In genomic region chr13:94641432-94641941, GRCh38 we compare ENCODE assay signal across 11 cellular contexts. TPM values are rescaled to one million over a fixed set of nuclear protein-coding genes. Genes with fewer than 3 reads are reported as not detected.
A peak's percentile ranks its signal among the peaks of the same experiment; 100 is the strongest.
DNase-seq lines count a peak whose midpoint lies in the region; ATAC-seq and TF ChIP-seq lines count a peak whose summit lies in the region.
"Had no signal": no experiment of that assay in that cellular context is flagged by ENCODE, and none has a peak within 500 bp of the region (broad histone marks: within the 10 kb centered on the region; RNA-seq: fewer than 3 reads in every experiment).

No MANE protein-coding gene starts in this region.

- H2AFZ ChIP-seq in neuronal stem cell (ENCODE audit: low read length), result peak overlapping the region; percentile 81

- no peak overlapping the region for H2AK5ac ChIP-seq in neuronal stem cell (ENCODE audit: low read depth, low read length)

- no CpG with 5 or more reads among the region's 3 CpGs for WGBS in neuronal stem cell (ENCODE audit: extremely low coverage in 2 of 2, insufficient read length in 2 of 2, insufficient replicate concordance in 1 of 2), 2 donors

- no peaks in the 10 kb centered on the region for H3K36me3 ChIP-seq in neuronal stem cell (replicated peaks in 1 of 2; ENCODE audit: control insufficient read depth in 2 of 2, insufficient read depth in 2 of 2, low read length in 2 of 2)

- H3K9ac ChIP-seq in neuronal stem cell (ENCODE audit: low read depth, low read length, poor library complexity), result no peak overlapping the region

- H3K9me3 ChIP-seq in neuronal stem cell (replicated peaks in 1 of 2; ENCODE audit: control insufficient read depth in 2 of 2, insufficient read depth in 1 of 2, low read depth in 1 of 2, low read length in 2 of 2), result peaks cover 0 to 2% of the 10 kb centered on the region in 2 donors

- H3K4me3 ChIP-seq in cardiac fibroblast (replicated peaks in 1 of 2; ENCODE audit: low read depth in 2 of 2, low read length in 2 of 2) (no peak overlapping the region), neuronal stem cell (ENCODE audit: low read length in 2 of 2) (peak overlapping the region in 1 of 2 donors; percentile 16)

- no peak overlapping the region for H4K8ac ChIP-seq in neuronal stem cell (ENCODE audit: low read depth, low read length)

- H2BK5ac ChIP-seq in neuronal stem cell (ENCODE audit: low read length), result no peak overlapping the region

- ATAC-seq in GM18858 (IDR thresholded peaks at IDR 0.05; ENCODE audit: unreplicated experiment), result no peak
- ATAC-seq: activated CD8-positive, alpha-beta T cell treated with anti-CD3 and anti-CD28 coated beads for 36 hours had no signal

- H3K4me2 ChIP-seq in neuronal stem cell (ENCODE audit: insufficient read depth, low read length, poor library complexity, severe bottlenecking), result no peak overlapping the region

- no peak overlapping the region for H2BK12ac ChIP-seq in neuronal stem cell (ENCODE audit: low read length)

- peak; percentile 55 for DNase-seq in EL
- DNase-seq in NCI-H2029 treated with DMSO at 0.1 percent for 48 hours (lab: John Stamatoyannopoulos, UW), result peak; percentile 77
- DNase-seq in cardiac fibroblast (ENCODE audit: low read depth in 2 of 2), result peak; percentile 88 to 91
- no peak for DNase-seq in neuronal stem cell (ENCODE audit: low spot score)
- no peak for DNase-seq in activated effector memory CD4-positive, alpha-beta T cell treated with Interleukin-2 at 50 U/mL for 16 hours
- no peak for DNase-seq in NCI-H226
- DNase-seq in hippocampal formation (lab: John Stamatoyannopoulos, UW), result no peak
- DNase-seq: activated CD8-positive, alpha-beta T cell treated with anti-CD3 and anti-CD28 coated beads for 36 hours; effector CD4-positive, alpha-beta T cell; stimulated activated CD8-positive, alpha-beta memory T cell treated with anti-CD3 and anti-CD28 coated beads, Interleukin-4, amount 100 ng/mL, for 48 hours had no signal

- no peak overlapping the region for H3K18ac ChIP-seq in neuronal stem cell (ENCODE audit: low read length)

- H3K27ac ChIP-seq in neuronal stem cell (replicated peaks; ENCODE audit: low read length), result no peak overlapping the region

- peaks cover 0 to 12% of the 10 kb centered on the region in 2 donors for H3K4me1 ChIP-seq in neuronal stem cell (ENCODE audit: control insufficient read depth in 2 of 2, insufficient read depth in 1 of 2, low read depth in 1 of 2, low read length in 2 of 2)

- no peak for TF ChIP-seq CTCF in cardiac fibroblast (IDR thresholded peaks at IDR 0.05; ENCODE audit: low read depth, low read length)

- H3K79me1 ChIP-seq in neuronal stem cell (ENCODE audit: low read depth, low read length), result no peaks in the 10 kb centered on the region

- no peak overlapping the region for H3K4ac ChIP-seq in neuronal stem cell (ENCODE audit: low read length)

- no peak overlapping the region for H3K23ac ChIP-seq in neuronal stem cell (ENCODE audit: low read depth, low read length, poor library complexity)

- no peak overlapping the region for H4K91ac ChIP-seq in neuronal stem cell (ENCODE audit: low read depth, low read length, poor library complexity)

- no peak overlapping the region for H3K14ac ChIP-seq in neuronal stem cell (ENCODE audit: low read length)

- H3K27me3 ChIP-seq in neuronal stem cell (ENCODE audit: control insufficient read depth in 3 of 3, insufficient read depth in 3 of 3, low read depth in 1 of 3, low read length in 3 of 3), result no peaks in the 10 kb centered on the region

- no peak overlapping the region for H2BK120ac ChIP-seq in neuronal stem cell (ENCODE audit: low read depth, low read length)

- no peak overlapping the region for H2BK15ac ChIP-seq in neuronal stem cell (ENCODE audit: low read length)

RNA-seq across cellular contexts. Expression of gene GPR180, which starts 39.8 kb away (rescaled TPM):
- polyA plus RNA-seq in neuronal stem cell (2013, experiment 1 of 2), result 3.1 TPM
- polyA plus RNA-seq in neuronal stem cell (2013, experiment 2 of 2), result 3.1 TPM

RNA-seq across cellular contexts. Expression of gene TGDS, which starts 45.5 kb away (rescaled TPM):
- polyA plus RNA-seq in neuronal stem cell (2013, experiment 1 of 2), result 12.5 TPM
- 12.3 TPM for polyA plus RNA-seq in neuronal stem cell (2013, experiment 2 of 2)

Comparison
In these comparisons a context has a peak if more than half of its experiments do, and no peak if none do; other contexts are left out.
1. DNase-seq: peak in EL (single experiment), NCI-H2029 treated with DMSO at 0.1 percent for 48 hours (single experiment) and cardiac fibroblast (2 of 2); none in neuronal stem cell (single experiment), activated effector memory CD4-positive, alpha-beta T cell treated with Interleukin-2 at 50 U/mL for 16 hours (single experiment), NCI-H226 (single experiment) and hippocampal formation (0 of 2).